ENCODE assay signal across 10 cellular contexts in genomic region chr12:49750994-49751393, GRCh38. TPM values are rescaled to one million over a fixed set of nuclear protein-coding genes. Genes with fewer than 3 reads are reported as not detected.
DNase-seq lines count a peak whose midpoint lies in the region; ATAC-seq, FAIRE-seq and TF ChIP-seq lines count a peak whose summit lies in the region.
"Had no signal": no experiment of that assay in that cellular context is flagged by ENCODE, and none has a peak within 500 bp of the region (broad histone marks: within the 10 kb centered on the region; RNA-seq: fewer than 3 reads in every experiment).

No MANE protein-coding gene starts in this region.

- H3K4me2 ChIP-seq in KMS-11 (peak overlapping the region; percentile 59), GM12878 (ENCODE audit: control insufficient read depth, insufficient read depth) (peak overlapping the region; percentile 70; the same call in 1 of the 2 replicates)

- no peak for ATAC-seq in activated CD4-positive, alpha-beta T cell treated with anti-CD3 and anti-CD28 coated beads for 36 hours
- no peak for ATAC-seq in GM12878
- no peak for ATAC-seq in HG03469 (IDR thresholded peaks at IDR 0.05; ENCODE audit: unreplicated experiment)
- ATAC-seq in GM18502 (IDR thresholded peaks at IDR 0.05; ENCODE audit: poor library complexity, unreplicated experiment), result no peak

- H3K36me3 Mint-ChIP-seq in activated CD4-positive, alpha-beta T cell treated with anti-CD3 and anti-CD28 coated beads for 36 hours (ENCODE audit: low read depth), result peaks cover 70% of the 10 kb centered on the region

- in situ Hi-C loops in GM12878 (cut with MboI), result no loop called here

- TF ChIP-seq EP300 in GM12878 (IDR thresholded peaks at IDR 0.05; ENCODE audit: borderline replicate concordance in 1 of 2, control insufficient read depth in 1 of 2, low read depth in 2 of 2, low read length in 2 of 2), result no peak

- POLR2A ChIA-PET in activated CD4-positive, alpha-beta T cell treated with anti-CD3 and anti-CD28 coated beads for 36 hours (lab: Charles Lee), result interaction anchor here (1.3 kb wide), 1 partner anchor 10 kb away, joined by 10 read pairs; the partner anchor contains the start of gene TMBIM6
- POLR2A ChIA-PET in GM12878 (lab: Charles Lee), result interaction anchor here (0.6 to 2.3 kb wide), 3 partner anchors 11 to 88 kb away, joined by 4 to 10 read pairs (median 6); no protein-coding TSS in a partner anchor

- CTCF ChIA-PET in activated CD4-positive, alpha-beta T cell treated with anti-CD3 and anti-CD28 coated beads for 36 hours (lab: Charles Lee), result interaction anchor here (0.5 to 3.2 kb wide), 2 partner anchors 11 to 36 kb away, joined by 4 to 20 read pairs; no protein-coding TSS in a partner anchor
- CTCF ChIA-PET in GM12878 (lab: Yijun Ruan, JAX), result interaction anchor here (0.6 to 3.6 kb wide), 4 partner anchors 12 to 103 kb away, joined by 3 to 33 read pairs (median 4); no protein-coding TSS in a partner anchor

- H2AFZ ChIP-seq in KMS-11 (ENCODE audit: low read depth) (no peak overlapping the region), GM12878 (ENCODE audit: control insufficient read depth, low read depth, low read length) (no peak overlapping the region)

- BruUV-seq in GM12878 (replicated peaks; lab: Mats Ljungman, UMichigan), result no TSS peak

- 0% methylated on average over 1 of the region's 1 CpG for WGBS in GM12878 (ENCODE audit: insufficient coverage, insufficient replicate concordance, low lambda C conversion rate, missing lambda C conversion rate)

- H3K36me3 ChIP-seq in KMS-11 (ENCODE audit: insufficient read depth) (peaks cover 13% of the 10 kb centered on the region; the same call in 1 of the 2 replicates), GM12878 (ENCODE audit: control insufficient read depth in 2 of 2, insufficient read depth in 2 of 2, low read length in 1 of 2) (peaks cover 7 to 38% of the 10 kb centered on the region in 2 experiments), neutrophil (peaks cover 40% of the 10 kb centered on the region)

- TF ChIP-seq CTCF in KMS-11 (conservative IDR thresholded peaks at IDR 0.05; ENCODE audit: low read depth, low read length) (no peak), GM12878 (IDR thresholded peaks at IDR 0.05 in 2 of 3, conservative IDR thresholded peaks at IDR 0.05 in 1 of 3; ENCODE audit: control insufficient read depth in 2 of 3, extremely low read depth in 1 of 3, insufficient read depth in 1 of 3, low read depth in 3 of 3, low read length in 3 of 3) (no peak), neutrophil (IDR thresholded peaks at IDR 0.05) (no peak)

- H3K9ac ChIP-seq in KMS-11 (no peak overlapping the region; the same call in 1 of the 2 replicates), GM12878 (ENCODE audit: control insufficient read depth, insufficient read depth, low read length) (no peak overlapping the region)

- H3K4me1 Mint-ChIP-seq in activated CD4-positive, alpha-beta T cell treated with anti-CD3 and anti-CD28 coated beads for 36 hours, result peaks cover 82% of the 10 kb centered on the region

- H3K9me3 Mint-ChIP-seq in activated CD4-positive, alpha-beta T cell treated with anti-CD3 and anti-CD28 coated beads for 36 hours (ENCODE audit: low read depth), result no peaks in the 10 kb centered on the region

- no peak for DNase-seq in activated CD4-positive, alpha-beta T cell treated with anti-CD3 and anti-CD28 coated beads for 36 hours
- DNase-seq in activated CD4-positive, alpha-beta T cell treated with anti-CD3 and anti-CD28 coated beads for 48 hours, result no peak
- DNase-seq in GM12878 (ENCODE audit: low read depth, low spot score), result no peak
- no peak for DNase-seq in GDM1 (lab: John Stamatoyannopoulos, UW)
- DNase-seq: NCI-H2171, thyroid gland had no signal

- no peak for FAIRE-seq in GM12878 (lab: Jason Lieb, UNC)

- peaks cover 98% of the 10 kb centered on the region for H3K79me2 ChIP-seq in KMS-11 (ENCODE audit: insufficient read depth, low read depth)
- H3K79me2 ChIP-seq in GM12878 (ENCODE audit: control insufficient read depth, insufficient read depth, low read length), result peaks cover 86% of the 10 kb centered on the region

- H4K20me1 ChIP-seq in KMS-11 (ENCODE audit: insufficient read depth) (peaks cover 15% of the 10 kb centered on the region), GM12878 (ENCODE audit: control insufficient read depth, insufficient read depth) (peaks cover 5% of the 10 kb centered on the region; the same call in 1 of the 2 replicates)

- H3K27ac ChIP-seq in KMS-11 (peak overlapping the region; percentile 48), GM12878 (ENCODE audit: control insufficient read depth, insufficient read depth) (peak overlapping the region; percentile 27), neutrophil (peak overlapping the region; percentile 53)
- H3K27ac ChIP-seq: thyroid gland had no signal

- no peaks in the 10 kb centered on the region for H3K27me3 Mint-ChIP-seq in activated CD4-positive, alpha-beta T cell treated with anti-CD3 and anti-CD28 coated beads for 36 hours

- H3K27me3 ChIP-seq in KMS-11 (ENCODE audit: insufficient read depth, low read depth), result no peaks in the 10 kb centered on the region
- H3K27me3 ChIP-seq in GM12878 (replicated peaks in 1 of 2; ENCODE audit: control insufficient read depth in 2 of 2, insufficient read depth in 2 of 2, low read length in 1 of 2), result no peaks in the 10 kb centered on the region
- no peaks in the 10 kb centered on the region for H3K27me3 ChIP-seq in neutrophil
- H3K27me3 ChIP-seq: thyroid gland had no signal

- SMC1A ChIA-PET in GM12878 (lab: Charles Lee; ENCODE audit: uncharacterized antibody, unreplicated experiment), result interaction anchor here (0.7 to 1.4 kb wide), 2 partner anchors 61 to 458 kb away, joined by 3 read pairs; no protein-coding TSS in a partner anchor

- intact Hi-C loops in activated CD4-positive, alpha-beta T cell treated with anti-CD3 and anti-CD28 coated beads for 36 hours (cut with DNase I, micrococcal nuclease), result loop anchor here (1.0 to 5.0 kb wide), 5 partner anchors 10 to 124 kb away; partner anchors contain the start of genes TMBIM6 (in 2 of the 2), FMNL3 (in 1 of the 2) and NCKAP5L (in 1 of the 2)
- intact Hi-C loops in GM12878 (cut with micrococcal nuclease; ENCODE audit: unreplicated experiment), result no loop called here

- no peak for TF ChIP-seq POLR2A in GM12878 (IDR thresholded peaks at IDR 0.05; ENCODE audit: low read depth, low read length)

- H3K27ac Mint-ChIP-seq in activated CD4-positive, alpha-beta T cell treated with anti-CD3 and anti-CD28 coated beads for 36 hours, result peak overlapping the region; percentile 98

- RAD21 ChIA-PET in GM12878 (lab: Charles Lee; ENCODE audit: unreplicated experiment), result interaction anchor here (3.5 to 4.1 kb wide), 2 partner anchors 10 to 47 kb away, joined by 20 to 34 read pairs; partner anchors contain the start of genes FMNL3 and TMBIM6

- peak overlapping the region; percentile 69 for H3K4me3 Mint-ChIP-seq in activated CD4-positive, alpha-beta T cell treated with anti-CD3 and anti-CD28 coated beads for 36 hours

- H3K9me3 ChIP-seq in GM12878 (replicated peaks; ENCODE audit: control insufficient read depth, insufficient read depth, low read length) (no peaks in the 10 kb centered on the region), neutrophil (no peaks in the 10 kb centered on the region)
- H3K9me3 ChIP-seq: thyroid gland had no signal

- no peak overlapping the region for H3K4me3 ChIP-seq in KMS-11 (IDR thresholded peaks at IDR 0.05; ENCODE audit: insufficient read depth, low read depth, low read length)
- no peak overlapping the region for H3K4me3 ChIP-seq in GM12878
- H3K4me3 ChIP-seq in neutrophil (ENCODE audit: low read depth in 1 of 2, low read length in 1 of 2), result no peak overlapping the region
- H3K4me3 ChIP-seq: thyroid gland had no signal

- H3K4me1 ChIP-seq in KMS-11 (ENCODE audit: low read depth, poor library complexity, severe bottlenecking), result peaks cover 91% of the 10 kb centered on the region
- peaks cover 46% of the 10 kb centered on the region for H3K4me1 ChIP-seq in GM12878 (ENCODE audit: control insufficient read depth, insufficient read depth, low read length)
- H3K4me1 ChIP-seq in neutrophil (ENCODE audit: control insufficient read depth in 1 of 2, insufficient read depth in 1 of 2, low read depth in 1 of 2, low read length in 1 of 2), result peaks cover 18 to 22% of the 10 kb centered on the region in 2 experiments

- TF ChIP-seq RAD21 in GM12878 (IDR thresholded peaks at IDR 0.05; ENCODE audit: insufficient read depth, low read depth, low read length), result no peak

RNA-seq across cellular contexts. Expression of gene TMBIM6, which starts 9.6 kb away (rescaled TPM):
- 100 to 1,000 TPM; 378 to 450 TPM for total RNA-seq in activated CD4-positive, alpha-beta T cell treated with anti-CD3 and anti-CD28 coated beads for 36 hours
- 355 and 369 TPM in 2 replicates for total RNA-seq in GM12878 (2013; cell fraction: nucleolus; rRNA removed)
- total RNA-seq in GM12878 (2014; rRNA removed), result 231 and 268 TPM in 2 replicates
- 221 and 224 TPM in 2 replicates for total RNA-seq in GM12878 (2014; rRNA removed; fragmentation: Illumina TruSeq; extraction: Trizol)
- total RNA-seq in GM12878 (2021), result 302 and 306 TPM in 2 replicates
- polyA plus RNA-seq in GM12878 (2011; ENCODE audit: low read depth), result 226 TPM
- polyA plus RNA-seq in GM12878 (2011; rRNA removed), result 505 and 603 TPM in 2 replicates
- 335 and 461 TPM in 2 replicates for polyA plus RNA-seq in GM12878 (2011; cell fraction: cytosol; rRNA removed)
- 251 and 330 TPM in 2 replicates for polyA plus RNA-seq in GM12878 (2011; cell fraction: nucleus; rRNA removed)
- 221 and 351 TPM in 2 replicates for polyA plus RNA-seq in GM12878 (2012)
- 308 and 371 TPM in 2 replicates for polyA plus RNA-seq in GM12878 (2014; fragmentation: Illumina TruSeq; extraction: Trizol)
- 1,000 to 10,000 TPM in 1 of 2 experiments, 100 to 1,000 TPM in 1; 853 to 1,192 TPM for polyA plus RNA-seq in GM12878 (2014; fragmentation: Nextera tagmentation; extraction: Ambion mirVana)
- 220 and 242 TPM in 2 replicates for polyA plus RNA-seq in GM12878 (2014; rRNA removed)
- polyA plus RNA-seq in GM12878 (2016; fragmentation: Nextera tagmentation; extraction: Ambion mirVana), result 100 to 1,000 TPM; 451 to 455 TPM
- polyA minus RNA-seq in GM12878 (2011; rRNA and poly(A)+ RNA removed), result 237 and 279 TPM in 2 replicates
- 82.2 and 95.7 TPM in 2 replicates for polyA minus RNA-seq in GM12878 (2011; cell fraction: cytosol; rRNA and poly(A)+ RNA removed)
- 65.3 and 85.8 TPM in 2 replicates for polyA minus RNA-seq in GM12878 (2011; cell fraction: nucleus; rRNA and poly(A)+ RNA removed)

RNA-seq across cellular contexts. Expression of gene FMNL3, which starts 43.8 kb away (rescaled TPM):
- 10 to 100 TPM; 23.2 to 24.3 TPM for total RNA-seq in activated CD4-positive, alpha-beta T cell treated with anti-CD3 and anti-CD28 coated beads for 36 hours
- 182 and 205 TPM in 2 replicates for total RNA-seq in GM12878 (2013; cell fraction: nucleolus; rRNA removed)
- total RNA-seq in GM12878 (2014; rRNA removed) (44.1 and 46.8 TPM in 2 replicates), GM12878 (2014; rRNA removed; fragmentation: Illumina TruSeq; extraction: Trizol) (29.1 and 29.2 TPM in 2 replicates), GM12878 (2021) (60.5 and 64.9 TPM in 2 replicates)
- 19.3 TPM for polyA plus RNA-seq in GM12878 (2011; ENCODE audit: low read depth)
- polyA plus RNA-seq in GM12878 (2011; rRNA removed) (40.6 and 47.6 TPM in 2 replicates), GM12878 (2014; fragmentation: Illumina TruSeq; extraction: Trizol) (35.3 and 40.6 TPM in 2 replicates), GM12878 (2014; fragmentation: Nextera tagmentation; extraction: Ambion mirVana) (1 to 10 TPM; 3.0 to 5.3 TPM), GM12878 (2014; rRNA removed) (32.6 and 35.0 TPM in 2 replicates), GM12878 (2016; fragmentation: Nextera tagmentation; extraction: Ambion mirVana) (10 to 100 TPM; 15.1 to 15.7 TPM)
- 40.6 and 44.7 TPM in 2 replicates for polyA plus RNA-seq in GM12878 (2011; cell fraction: cytosol; rRNA removed)
- 131 and 157 TPM in 2 replicates for polyA plus RNA-seq in GM12878 (2011; cell fraction: nucleus; rRNA removed)
- polyA plus RNA-seq in GM12878 (2012), result 33.5 and 36.8 TPM in 2 replicates
- 105 and 132 TPM in 2 replicates for polyA minus RNA-seq in GM12878 (2011; rRNA and poly(A)+ RNA removed)
- polyA minus RNA-seq in GM12878 (2011; cell fraction: cytosol; rRNA and poly(A)+ RNA removed), result 41.7 and 48.0 TPM in 2 replicates
- 46.2 and 54.0 TPM in 2 replicates for polyA minus RNA-seq in GM12878 (2011; cell fraction: nucleus; rRNA and poly(A)+ RNA removed)
